ENCODE assay signal across 12 cellular contexts in the genomic region with DNA sequence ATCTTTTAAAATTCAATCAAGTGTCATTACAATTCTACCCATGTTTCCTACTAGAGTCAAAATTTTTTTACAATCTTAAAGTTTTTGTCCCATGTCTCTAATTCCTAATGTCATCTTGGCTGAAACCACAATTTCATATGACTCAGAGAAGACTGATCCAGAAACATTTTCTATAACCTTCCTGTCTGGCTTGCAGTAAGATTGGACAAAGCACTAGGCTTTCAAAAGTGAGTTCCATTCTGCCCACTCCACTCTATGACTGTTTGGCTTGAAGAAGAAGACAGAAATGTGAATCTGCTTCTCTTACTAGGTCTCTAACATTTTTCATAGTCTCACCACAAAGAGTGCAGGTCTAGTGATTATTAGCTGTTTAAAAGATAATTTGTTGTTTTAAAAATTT.
DNase-seq lines count a peak whose midpoint lies in the region; ATAC-seq, FAIRE-seq and TF ChIP-seq lines count a peak whose summit lies in the region.
"Had no signal": no experiment of that assay in that cellular context is flagged by ENCODE, and none has a peak within 500 bp of the region (broad histone marks: within the 10 kb centered on the region; RNA-seq: fewer than 3 reads in every experiment).

No MANE protein-coding gene starts in this region.

- H3K36me3 ChIP-seq in adipocyte (ENCODE audit: control insufficient read depth, insufficient read depth, low read length, severe bottlenecking) = peaks cover 31% of the 10 kb centered on the region

- no peak overlapping the region for H3K9ac ChIP-seq in adipocyte (ENCODE audit: low read length)

- DNase-seq in AG10803 (ENCODE audit: low read depth) (peak; percentile 85), H54 (ENCODE audit: insufficient read length, low spot score) (peak; percentile 7), adipocyte (ENCODE audit: low read depth) (peak; percentile 81), kidney glomerular epithelial cell (lab: John Stamatoyannopoulos, UW) (peak; percentile 39), NCI-H748 (lab: John Stamatoyannopoulos, UW; ENCODE audit: unreplicated experiment) (no peak), NCI-H510A treated with DMSO at 0.1 percent for 48 hours (lab: John Stamatoyannopoulos, UW) (no peak), frontal cortex (ENCODE audit: low spot score in 2 of 2) (no peak)
- DNase-seq: activated CD4-positive, alpha-beta T cell treated with anti-CD3 and anti-CD28 coated beads, Interleukin-2, amount 50 U/mL, for 4 hours; GDM1; lower lobe of right lung; stimulated activated CD4-positive, alpha-beta T cell treated with anti-CD3 and anti-CD28 coated beads, Interleukin-2, amount 100 ng/mL, for 48 hours had no signal

- FAIRE-seq in H54 (lab: Jason Lieb, UNC) (peak; percentile 81), frontal cortex (lab: Jason Lieb, UNC) (no peak)

- H3K4me3 ChIP-seq in AG10803 (ENCODE audit: low read length) (no peak overlapping the region), adipocyte (ENCODE audit: low read length) (peak overlapping the region; percentile 30)
- H3K4me3 ChIP-seq: lower lobe of right lung had no signal

- ATAC-seq in HG03378 (IDR thresholded peaks at IDR 0.05; ENCODE audit: unreplicated experiment) = no peak

- peaks cover 79% of the 10 kb centered on the region for H3K4me1 ChIP-seq in adipocyte (ENCODE audit: control insufficient read depth, insufficient read depth, low read length)

- TF ChIP-seq CTCF in AG10803 (conservative IDR thresholded peaks at IDR 0.05; ENCODE audit: low read length) = no peak

- TF ChIP-seq POLR2A in H54 (IDR thresholded peaks at IDR 0.05; ENCODE audit: low read depth, low read length) = no peak

- no peaks in the 10 kb centered on the region for H3K27me3 ChIP-seq in adipocyte (replicated peaks; ENCODE audit: control insufficient read depth, insufficient read depth, low read length)

- H3K9me3 ChIP-seq in adipocyte (ENCODE audit: control insufficient read depth, low read length) = no peaks in the 10 kb centered on the region
- H3K9me3 ChIP-seq: lower lobe of right lung had no signal

Comparison
In these comparisons a context has a peak if more than half of its experiments do, and no peak if none do; other contexts are left out.
1. DNase-seq: peak in AG10803 (single experiment), H54 (single experiment), adipocyte (single experiment) and kidney glomerular epithelial cell (single experiment); none in NCI-H748 (single experiment), NCI-H510A treated with DMSO at 0.1 percent for 48 hours (single experiment) and frontal cortex (0 of 2).